In genomic region chr5:88128813-88129212, GRCh38 we compare ENCODE assay signal across 1 cellular context.
TF ChIP-seq lines count a peak whose summit lies in the region.

No MANE protein-coding gene starts in this region.

TF ChIP-seq in HepG2, 621 proteins besides CTCF, POLR2A, EP300 and RAD21 (continued from another document and continues in another):
- TF ChIP-seq FUBP1 (CRISPR knock-in tag; IDR thresholded peaks at IDR 0.05; ENCODE audit: borderline replicate concordance) (no peak), PCBP1 (IDR thresholded peaks at IDR 0.05; ENCODE audit: borderline replicate concordance, low read depth, low read length) (no peak), TOPORS (CRISPR knock-in tag; IDR thresholded peaks at IDR 0.05) (no peak), HNRNPL (IDR thresholded peaks at IDR 0.05; ENCODE audit: low read depth, low read length) (no peak), ZNF230 (CRISPR knock-in tag; IDR thresholded peaks at IDR 0.05) (no peak), NCOA5 (CRISPR knock-in tag; IDR thresholded peaks at IDR 0.05) (no peak), ZNF256 (CRISPR knock-in tag; conservative IDR thresholded peaks at IDR 0.05) (no peak), ZBTB14 (CRISPR knock-in tag; IDR thresholded peaks at IDR 0.05) (no peak), AHR (CRISPR knock-in tag; IDR thresholded peaks at IDR 0.05) (no peak), SIN3B (IDR thresholded peaks at IDR 0.05; ENCODE audit: low read length) (no peak), FOXK2 (IDR thresholded peaks at IDR 0.05) (no peak), ARHGAP35 (CRISPR knock-in tag; IDR thresholded peaks at IDR 0.05; ENCODE audit: borderline replicate concordance) (no peak), HDAC6 (IDR thresholded peaks at IDR 0.05; ENCODE audit: low read depth, low read length) (no peak), MYPOP (CRISPR knock-in tag; IDR thresholded peaks at IDR 0.05) (peak; percentile 40; the same call in 1 of the 2 replicates), FOXJ3 (CRISPR knock-in tag; IDR thresholded peaks at IDR 0.05; ENCODE audit: borderline replicate concordance) (peak; percentile 95), CREBL2 (CRISPR knock-in tag; IDR thresholded peaks at IDR 0.05; ENCODE audit: borderline replicate concordance) (no peak), SMAD1 (CRISPR knock-in tag; IDR thresholded peaks at IDR 0.05; ENCODE audit: borderline replicate concordance, low read depth) (no peak), PAX8 (CRISPR knock-in tag; IDR thresholded peaks at IDR 0.05; ENCODE audit: borderline replicate concordance) (no peak), DMTF1 (CRISPR knock-in tag; IDR thresholded peaks at IDR 0.05) (no peak), UBTF (CRISPR knock-in tag; IDR thresholded peaks at IDR 0.05) (no peak), CSRNP1 (CRISPR knock-in tag; IDR thresholded peaks at IDR 0.05) (no peak), RBAK (CRISPR knock-in tag; IDR thresholded peaks at IDR 0.05) (no peak), JARID2 (CRISPR knock-in tag; IDR thresholded peaks at IDR 0.05; ENCODE audit: insufficient replicate concordance) (no peak), TRIM22 (IDR thresholded peaks at IDR 0.05) (no peak), PBX3 (CRISPR knock-in tag; IDR thresholded peaks at IDR 0.05; ENCODE audit: borderline replicate concordance) (no peak), ZNF407 (CRISPR knock-in tag; IDR thresholded peaks at IDR 0.05; ENCODE audit: not compliant biosample characterization) (no peak), ZNF713 (CRISPR knock-in tag; IDR thresholded peaks at IDR 0.05) (no peak), SNAI1 (CRISPR knock-in tag; IDR thresholded peaks at IDR 0.05; ENCODE audit: borderline replicate concordance) (no peak), ZNF552 (CRISPR knock-in tag; IDR thresholded peaks at IDR 0.05; ENCODE audit: borderline replicate concordance) (no peak), ZFP1 (CRISPR knock-in tag; IDR thresholded peaks at IDR 0.05) (no peak), SRF (IDR thresholded peaks at IDR 0.05; ENCODE audit: low read depth, low read length) (no peak), TFE3 (CRISPR knock-in tag; IDR thresholded peaks at IDR 0.05) (no peak), ZC3H13 (CRISPR knock-in tag; IDR thresholded peaks at IDR 0.05) (no peak), KAT8 (CRISPR knock-in tag; IDR thresholded peaks at IDR 0.05) (peak; percentile 45; the same call in 1 of the 2 replicates)
